In the genomic region with DNA sequence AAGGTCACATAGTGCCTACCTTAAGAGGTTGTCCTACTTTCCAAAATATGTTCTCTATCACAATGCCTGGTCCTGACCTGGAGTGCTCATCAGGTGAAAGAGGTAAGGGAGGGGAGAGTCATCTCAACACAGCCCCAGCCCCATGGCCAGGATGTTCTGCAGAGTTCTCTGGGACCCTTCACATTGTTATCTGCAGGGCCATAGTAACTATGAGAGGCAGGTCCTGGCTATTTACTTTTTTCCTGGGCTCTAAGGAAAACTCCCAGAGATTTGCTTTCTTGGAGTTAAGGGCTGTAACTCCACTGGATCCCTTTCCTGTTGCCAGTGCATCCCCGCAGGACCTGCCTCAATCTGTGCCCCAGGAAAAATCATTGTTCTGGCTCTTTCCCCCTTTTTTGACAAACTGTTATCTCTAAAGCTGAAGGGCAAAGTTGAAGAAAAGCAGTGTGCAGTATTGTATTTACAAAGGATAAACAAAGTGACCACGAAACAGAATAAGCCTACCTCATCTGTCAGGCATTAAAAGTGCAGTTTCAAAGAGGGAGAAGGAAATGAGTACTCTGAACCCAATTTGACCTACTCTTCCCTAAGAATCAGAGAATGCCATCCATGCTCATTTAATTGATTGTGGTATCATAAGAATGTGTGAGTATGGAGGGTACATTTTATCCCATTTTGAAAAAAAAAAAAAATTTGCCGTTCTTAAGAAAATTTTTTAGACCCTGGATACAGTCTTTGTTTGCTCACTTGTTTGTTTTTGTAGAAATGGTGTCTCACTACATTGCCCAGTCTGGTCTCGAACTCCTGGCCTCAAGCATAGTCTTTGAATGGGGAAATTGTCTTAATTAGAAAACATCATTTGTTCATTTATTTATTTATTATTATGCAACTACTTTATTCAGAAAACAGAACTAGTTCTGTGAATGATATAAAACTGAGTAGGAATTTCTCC, we compare ENCODE assay signal across 1 cellular context.
TF ChIP-seq lines count a peak whose summit lies in the region.

No MANE protein-coding gene starts in this region.

TF ChIP-seq in HepG2, 621 proteins besides CTCF, POLR2A, EP300 and RAD21 (continued from another document and continues in another):
- TF ChIP-seq, protein P1, sequence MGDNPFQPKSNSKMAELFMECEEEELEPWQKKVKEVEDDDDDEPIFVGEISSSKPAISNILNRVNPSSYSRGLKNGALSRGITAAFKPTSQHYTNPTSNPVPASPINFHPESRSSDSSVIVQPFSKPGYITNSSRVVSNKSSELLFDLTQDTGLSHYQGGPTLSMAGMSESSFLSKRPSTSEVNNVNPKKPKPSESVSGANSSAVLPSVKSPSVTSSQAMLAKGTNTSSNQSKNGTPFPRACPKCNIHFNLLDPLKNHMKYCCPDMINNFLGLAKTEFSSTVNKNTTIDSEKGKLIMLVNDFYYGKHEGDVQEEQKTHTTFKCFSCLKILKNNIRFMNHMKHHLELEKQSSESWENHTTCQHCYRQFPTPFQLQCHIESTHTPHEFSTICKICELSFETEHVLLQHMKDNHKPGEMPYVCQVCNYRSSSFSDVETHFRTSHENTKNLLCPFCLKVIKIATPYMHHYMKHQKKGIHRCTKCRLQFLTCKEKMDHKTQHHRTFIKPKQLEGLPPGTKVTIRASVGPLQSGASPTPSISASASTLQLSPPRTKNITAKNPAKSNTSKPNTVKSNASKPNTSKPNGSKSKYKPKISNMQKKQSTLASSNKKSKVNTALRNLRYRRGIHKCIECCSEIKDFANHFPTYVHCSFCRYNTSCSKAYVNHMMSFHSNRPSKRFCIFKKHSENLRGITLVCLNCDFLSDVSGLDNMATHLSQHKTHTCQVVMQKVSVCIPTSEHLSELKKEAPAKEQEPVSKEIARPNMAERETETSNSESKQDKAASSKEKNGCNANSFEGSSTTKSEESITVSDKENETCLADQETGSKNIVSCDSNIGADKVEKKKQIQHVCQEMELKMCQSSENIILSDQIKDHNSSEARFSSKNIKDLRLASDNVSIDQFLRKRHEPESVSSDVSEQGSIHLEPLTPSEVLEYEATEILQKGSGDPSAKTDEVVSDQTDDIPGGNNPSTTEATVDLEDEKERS (CRISPR knock-in tag; IDR thresholded peaks at IDR 0.05), result 0 out of 2 replicates have a peak, but pooled peaks have one; percentile 41
- TF ChIP-seq ETV5 (CRISPR knock-in tag; IDR thresholded peaks at IDR 0.05; ENCODE audit: borderline replicate concordance) (peak; percentile 29; the same call in 1 of the 2 replicates), RXRB (CRISPR knock-in tag; IDR thresholded peaks at IDR 0.05; ENCODE audit: borderline replicate concordance) (peak; percentile 80), ZNF614 (CRISPR knock-in tag; IDR thresholded peaks at IDR 0.05; ENCODE audit: borderline replicate concordance) (no peak), ZNF18 (CRISPR knock-in tag; IDR thresholded peaks at IDR 0.05; ENCODE audit: insufficient replicate concordance) (peak; percentile 53), ATF6 (CRISPR knock-in tag; conservative IDR thresholded peaks at IDR 0.05) (no peak), RERE (CRISPR knock-in tag; IDR thresholded peaks at IDR 0.05; ENCODE audit: low read depth) (0 out of 2 replicates have a peak, but pooled peaks have one; percentile 16), PITX1 (CRISPR knock-in tag; IDR thresholded peaks at IDR 0.05) (peak; percentile 57; the same call in 1 of the 2 replicates), ZBTB46 (CRISPR knock-in tag; IDR thresholded peaks at IDR 0.05; ENCODE audit: borderline replicate concordance) (no peak), ZSCAN9 (CRISPR knock-in tag; IDR thresholded peaks at IDR 0.05; ENCODE audit: borderline replicate concordance) (0 out of 2 replicates have a peak, but pooled peaks have one; percentile 31), SRSF1 (optimal IDR thresholded peaks at IDR 0.05; ENCODE audit: low read depth, low read length) (no peak), MYC (CRISPR knock-in tag; IDR thresholded peaks at IDR 0.05; ENCODE audit: borderline replicate concordance) (no peak), DMAP1 (CRISPR knock-in tag; IDR thresholded peaks at IDR 0.05) (no peak), ZNF329 (CRISPR knock-in tag; IDR thresholded peaks at IDR 0.05; ENCODE audit: low read depth) (no peak), GATAD2A (CRISPR knock-in tag; IDR thresholded peaks at IDR 0.05) (peak; percentile 80), FOXA1 (IDR thresholded peaks at IDR 0.05) (peak; percentile 58; the same call in 1 of the 2 replicates), FOXA1 (CRISPR knock-in tag; IDR thresholded peaks at IDR 0.05) (peak; percentile 79), MAFK (conservative IDR thresholded peaks at IDR 0.05 in 1 of 2, IDR thresholded peaks at IDR 0.05 in 1 of 2; ENCODE audit: low read length in 2 of 2) (no peak), JARID2 (CRISPR knock-in tag; IDR thresholded peaks at IDR 0.05; ENCODE audit: insufficient replicate concordance) (no peak), KAT2B (IDR thresholded peaks at IDR 0.05; ENCODE audit: borderline replicate concordance, low read depth, low read length) (no peak), ARID5B (CRISPR knock-in tag; IDR thresholded peaks at IDR 0.05) (peak; percentile 85), ZNF121 (CRISPR knock-in tag; IDR thresholded peaks at IDR 0.05) (peak; percentile 95), SRY (CRISPR knock-in tag; IDR thresholded peaks at IDR 0.05) (no peak), HNF4G (IDR thresholded peaks at IDR 0.05; ENCODE audit: borderline replicate concordance, low read depth, low read length) (0 out of 2 replicates have a peak, but pooled peaks have one; percentile 18), HNF4G (CRISPR knock-in tag; IDR thresholded peaks at IDR 0.05; ENCODE audit: borderline replicate concordance, low read depth) (no peak)
- TF ChIP-seq, protein P2, sequence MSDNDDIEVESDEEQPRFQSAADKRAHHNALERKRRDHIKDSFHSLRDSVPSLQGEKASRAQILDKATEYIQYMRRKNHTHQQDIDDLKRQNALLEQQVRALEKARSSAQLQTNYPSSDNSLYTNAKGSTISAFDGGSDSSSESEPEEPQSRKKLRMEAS (IDR thresholded peaks at IDR 0.05), result peak; percentile 34; the same call in 1 of the 2 replicates
- TF ChIP-seq, protein P3, sequence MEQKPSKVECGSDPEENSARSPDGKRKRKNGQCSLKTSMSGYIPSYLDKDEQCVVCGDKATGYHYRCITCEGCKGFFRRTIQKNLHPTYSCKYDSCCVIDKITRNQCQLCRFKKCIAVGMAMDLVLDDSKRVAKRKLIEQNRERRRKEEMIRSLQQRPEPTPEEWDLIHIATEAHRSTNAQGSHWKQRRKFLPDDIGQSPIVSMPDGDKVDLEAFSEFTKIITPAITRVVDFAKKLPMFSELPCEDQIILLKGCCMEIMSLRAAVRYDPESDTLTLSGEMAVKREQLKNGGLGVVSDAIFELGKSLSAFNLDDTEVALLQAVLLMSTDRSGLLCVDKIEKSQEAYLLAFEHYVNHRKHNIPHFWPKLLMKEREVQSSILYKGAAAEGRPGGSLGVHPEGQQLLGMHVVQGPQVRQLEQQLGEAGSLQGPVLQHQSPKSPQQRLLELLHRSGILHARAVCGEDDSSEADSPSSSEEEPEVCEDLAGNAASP (CRISPR knock-in tag; IDR thresholded peaks at IDR 0.05; ENCODE audit: borderline replicate concordance), result peak; percentile 29; the same call in 1 of the 2 replicates
